8 cellular contexts compared by ENCODE assay signal in genomic region chr13:22061371-22061805, GRCh38.
DNase-seq lines count a peak whose midpoint lies in the region; ATAC-seq and TF ChIP-seq lines count a peak whose summit lies in the region.

No MANE protein-coding gene starts in this region.

- no peak overlapping the region for H3K4me3 ChIP-seq in Caco-2 (ENCODE audit: low read depth, low read length)
- H3K4me3 ChIP-seq in MG63: no peak overlapping the region

- no peak overlapping the region for H3K4me3 Mint-ChIP-seq in Caco-2 (ENCODE audit: unreplicated experiment)

- H3K9me3 ChIP-seq in Caco-2 (no peaks in the 10 kb centered on the region), MG63 (no peaks in the 10 kb centered on the region)

- intact Hi-C loops in Caco-2 (cut with micrococcal nuclease; ENCODE audit: unreplicated experiment): loop anchor here (10.0 kb wide), 1 partner anchor 387 kb away; the partner anchor contains the start of gene FGF9

- TF ChIP-seq CTCF in Caco-2 (IDR thresholded peaks at IDR 0.05; ENCODE audit: insufficient read depth in 1 of 2, low read depth in 1 of 2, low read length in 1 of 2, severe bottlenecking in 1 of 2, unreplicated experiment in 1 of 2): no peak

- H3K4me1 Mint-ChIP-seq in Caco-2 (ENCODE audit: low read depth, unreplicated experiment): peaks cover 17% of the 10 kb centered on the region

- DNase-seq in Caco-2: peak in 1 of 2 experiments; percentile 32
- DNase-seq in NCI-H2081 treated with DMSO at 0.1 percent for 48 hours (lab: John Stamatoyannopoulos, UW): peak; percentile 70
- DNase-seq in activated naive CD4-positive, alpha-beta T cell treated with anti-CD3 and anti-CD28 coated beads, Interleukin-2, amount 50 U/mL, for 16 hours: peak; percentile 73
- DNase-seq in stimulated activated CD4-positive, alpha-beta T cell treated with anti-CD3 and anti-CD28 coated beads, Interleukin-4, amount 100 ng/mL, for 48 hours (ENCODE audit: low read depth in 2 of 2): peak; percentile 23 to 31
- no peak for DNase-seq in MG63
- no peak for DNase-seq in GOT3 (lab: John Stamatoyannopoulos, UW)
- no peak for DNase-seq in RKO (ENCODE audit: low spot score)

- ATAC-seq in GM21529 (IDR thresholded peaks at IDR 0.05; ENCODE audit: unreplicated experiment): peak; percentile 44

- peaks cover 24% of the 10 kb centered on the region for H3K4me1 ChIP-seq in Caco-2

- no peaks in the 10 kb centered on the region for H3K36me3 ChIP-seq in Caco-2 (ENCODE audit: control insufficient read depth, insufficient read depth, low read length)
- H3K36me3 ChIP-seq in MG63: no peaks in the 10 kb centered on the region

- BruUV-seq in Caco-2 (replicated peaks; lab: Mats Ljungman, UMichigan): no TSS peak

- no peaks in the 10 kb centered on the region for H3K27me3 Mint-ChIP-seq in Caco-2 (ENCODE audit: insufficient read depth, unreplicated experiment)

- H3K27me3 ChIP-seq in Caco-2 (replicated peaks; ENCODE audit: control insufficient read depth, insufficient read depth, low read length) (no peaks in the 10 kb centered on the region), MG63 (no peaks in the 10 kb centered on the region)

- POLR2A ChIA-PET in Caco-2 (lab: Charles Lee): no interaction called here

- H3K36me3 Mint-ChIP-seq in Caco-2 (ENCODE audit: insufficient read depth, unreplicated experiment): no peaks in the 10 kb centered on the region

- CTCF ChIA-PET in Caco-2 (lab: Charles Lee): no interaction called here

- peak overlapping the region; percentile 57 for H3K27ac Mint-ChIP-seq in Caco-2 (ENCODE audit: unreplicated experiment)

- no peaks in the 10 kb centered on the region for H3K9me3 Mint-ChIP-seq in Caco-2 (ENCODE audit: unreplicated experiment)

Comparison
In these comparisons a context has a peak if more than half of its experiments do, and no peak if none do; other contexts are left out.
1. DNase-seq: peak in NCI-H2081 treated with DMSO at 0.1 percent for 48 hours (single experiment), activated naive CD4-positive, alpha-beta T cell treated with anti-CD3 and anti-CD28 coated beads, Interleukin-2, amount 50 U/mL, for 16 hours (single experiment) and stimulated activated CD4-positive, alpha-beta T cell treated with anti-CD3 and anti-CD28 coated beads, Interleukin-4, amount 100 ng/mL, for 48 hours (2 of 2); none in MG63 (single experiment), GOT3 (single experiment) and RKO (single experiment).